In genomic region chr19:5090780-5091575, GRCh38 we compare ENCODE assay signal across 1 cellular context.
TF ChIP-seq lines count a peak whose summit lies in the region.

No MANE protein-coding gene starts in this region.

TF ChIP-seq in K562, 482 proteins besides CTCF, POLR2A, EP300 and RAD21 (continued from another document and continues in another):
- TF ChIP-seq TAF7 (tag; IDR thresholded peaks at IDR 0.05) = 0 out of 2 replicates have a peak, but pooled peaks have one; percentile 30
- 0 out of 2 replicates have a peak, but pooled peaks have one; percentile 36 for TF ChIP-seq ETS1 (conservative IDR thresholded peaks at IDR 0.05; ENCODE audit: control insufficient read depth, low read depth, low read length)
- peak; percentile 39; the same call in 1 of the 2 replicates for TF ChIP-seq ZNF830 (CRISPR knock-in tag; IDR thresholded peaks at IDR 0.05)
- peak; percentile 84; the same call in 1 of the 2 replicates for TF ChIP-seq CTBP1 (IDR thresholded peaks at IDR 0.05; ENCODE audit: borderline replicate concordance)
- peak; percentile 97 for TF ChIP-seq EGR1 (conservative IDR thresholded peaks at IDR 0.05)
- TF ChIP-seq ZNF232 (CRISPR knock-in tag; IDR thresholded peaks at IDR 0.05) = no peak
- no peak for TF ChIP-seq ZNF121 (CRISPR knock-in tag; conservative IDR thresholded peaks at IDR 0.05)
- TF ChIP-seq PPARD (CRISPR knock-in tag; IDR thresholded peaks at IDR 0.05) = no peak
- no peak for TF ChIP-seq ZFP91 (CRISPR knock-in tag; IDR thresholded peaks at IDR 0.05)
- TF ChIP-seq ZNF239 (CRISPR knock-in tag; IDR thresholded peaks at IDR 0.05) = no peak
- TF ChIP-seq U2AF1 (optimal IDR thresholded peaks at IDR 0.05; ENCODE audit: low read depth, low read length) = no peak
- no peak for TF ChIP-seq ZNF277 (CRISPR knock-in tag; IDR thresholded peaks at IDR 0.05; ENCODE audit: borderline replicate concordance)
- peak; percentile 96 for TF ChIP-seq BCOR (IDR thresholded peaks at IDR 0.05)
- TF ChIP-seq SIRT6 (IDR thresholded peaks at IDR 0.05; ENCODE audit: low read depth, low read length) = no peak
- no peak for TF ChIP-seq PRDM10 (IDR thresholded peaks at IDR 0.05; ENCODE audit: partially characterized antibody)
- TF ChIP-seq MBD1 (CRISPR knock-in tag; IDR thresholded peaks at IDR 0.05) = no peak
- TF ChIP-seq BCL6 (CRISPR knock-in tag; IDR thresholded peaks at IDR 0.05) = no peak
- no peak for TF ChIP-seq ZC3H4 (CRISPR knock-in tag; IDR thresholded peaks at IDR 0.05; ENCODE audit: borderline replicate concordance)
- no peak for TF ChIP-seq ETV5 (CRISPR knock-in tag; IDR thresholded peaks at IDR 0.05; ENCODE audit: low read depth)
- TF ChIP-seq KAT8 (IDR thresholded peaks at IDR 0.05; ENCODE audit: low read depth) = no peak
- no peak for TF ChIP-seq HNRNPK (IDR thresholded peaks at IDR 0.05; ENCODE audit: low read depth, low read length, poor library complexity, severe bottlenecking)
- TF ChIP-seq CEBPZ (IDR thresholded peaks at IDR 0.05; ENCODE audit: borderline replicate concordance, low read depth, low read length) = no peak
- TF ChIP-seq PHB (CRISPR knock-in tag; IDR thresholded peaks at IDR 0.05) = no peak
- no peak for TF ChIP-seq ATF3 (IDR thresholded peaks at IDR 0.05)
- TF ChIP-seq ATF3 (CRISPR knock-in tag; conservative IDR thresholded peaks at IDR 0.05) = no peak
- no peak for TF ChIP-seq ZNF212 (CRISPR knock-in tag; IDR thresholded peaks at IDR 0.05)
- peak; percentile 85 for TF ChIP-seq SMARCA4 (IDR thresholded peaks at IDR 0.05)
- peak; percentile 53 for TF ChIP-seq NEUROD1 (IDR thresholded peaks at IDR 0.05; ENCODE audit: borderline replicate concordance, low read depth, low read length, partially characterized antibody)
- TF ChIP-seq SNAPC5 (CRISPR knock-in tag; IDR thresholded peaks at IDR 0.05) = no peak
- no peak for TF ChIP-seq ZNF507 (tag; conservative IDR thresholded peaks at IDR 0.05)
- TF ChIP-seq ZNF518B (CRISPR knock-in tag; IDR thresholded peaks at IDR 0.05) = no peak
- peak; percentile 30; the same call in 1 of the 2 replicates for TF ChIP-seq NKRF (IDR thresholded peaks at IDR 0.05; ENCODE audit: borderline replicate concordance)
- peak; percentile 96 for TF ChIP-seq SMARCA5 (IDR thresholded peaks at IDR 0.05)
- no peak for TF ChIP-seq EZH2 (IDR thresholded peaks at IDR 0.05; ENCODE audit: borderline replicate concordance, low read depth, low read length)
- TF ChIP-seq CAMTA2 (CRISPR knock-in tag; conservative IDR thresholded peaks at IDR 0.05) = no peak
- TF ChIP-seq ZBTB26 (CRISPR knock-in tag; IDR thresholded peaks at IDR 0.05) = no peak
- TF ChIP-seq ZNF143 (CRISPR knock-in tag; IDR thresholded peaks at IDR 0.05) = 0 out of 2 replicates have a peak, but pooled peaks have one; percentile 23
- no peak for TF ChIP-seq HDAC3 (IDR thresholded peaks at IDR 0.05; ENCODE audit: borderline replicate concordance, partially characterized antibody)
- peak; percentile 86 for TF ChIP-seq BHLHE40 (IDR thresholded peaks at IDR 0.05; ENCODE audit: low read length)
- TF ChIP-seq KAT7 (CRISPR knock-in tag; IDR thresholded peaks at IDR 0.05; ENCODE audit: borderline replicate concordance) = peak; percentile 21; the same call in 1 of the 2 replicates
